Comparison of ENCODE assay signal across 13 cellular contexts in genomic region chr22:50010676-50011446, GRCh38. TPM values are rescaled to one million over a fixed set of nuclear protein-coding genes. Genes with fewer than 3 reads are reported as not detected.
A peak's percentile ranks its signal among the peaks of the same experiment; 100 is the strongest.
DNase-seq lines count a peak whose midpoint lies in the region; ATAC-seq lines count a peak whose summit lies in the region.
"Had no signal": no experiment of that assay in that cellular context is flagged by ENCODE, and none has a peak within 500 bp of the region (broad histone marks: within the 10 kb centered on the region; RNA-seq: fewer than 3 reads in every experiment).

No MANE protein-coding gene starts in this region.

- H3K4me1 ChIP-seq in iPS-15b (ENCODE audit: control insufficient read depth, insufficient read depth, low read length), result peaks cover 3% of the 10 kb centered on the region
- H3K4me1 ChIP-seq: SJCRH30 had no signal

- peaks cover 41% of the 10 kb centered on the region for H3K27me3 ChIP-seq in H7 (ENCODE audit: control insufficient read depth, insufficient read depth, low read length)
- peaks cover 32% of the 10 kb centered on the region for H3K27me3 ChIP-seq in iPS-15b (ENCODE audit: control insufficient read depth, insufficient read depth, low read length)

- H3K9me3 ChIP-seq in iPS-15b (ENCODE audit: control insufficient read depth, insufficient read depth, low read length), result no peaks in the 10 kb centered on the region
- H3K9me3 ChIP-seq: SJCRH30, thoracic aorta had no signal

- peak; percentile 81 for DNase-seq in H7
- DNase-seq in activated CD8-positive, alpha-beta memory T cell treated with anti-CD3 and anti-CD28 coated beads, Interleukin-2, amount 50 U/mL, for 48 hours, result peak; percentile 62
- DNase-seq in stimulated activated CD8-positive, alpha-beta memory T cell treated with anti-CD3 and anti-CD28 coated beads, Interleukin-4, amount 100 ng/mL, for 4 hours (ENCODE audit: low read depth in 2 of 2, low spot score in 1 of 2), result peak; percentile 43 to 77
- no peak for DNase-seq in DMS 273 treated with DMSO at 0.1 percent for 48 hours (lab: John Stamatoyannopoulos, UW)
- DNase-seq: glutamatergic neuron had no signal

- no peak for ATAC-seq in GM19463 (IDR thresholded peaks at IDR 0.05; ENCODE audit: unreplicated experiment)
- ATAC-seq in HG03565 (IDR thresholded peaks at IDR 0.05; ENCODE audit: unreplicated experiment), result no peak
- no peak for ATAC-seq in GM19395 (IDR thresholded peaks at IDR 0.05; ENCODE audit: unreplicated experiment)

- no peaks in the 10 kb centered on the region for H3K36me3 ChIP-seq in H7 (replicated peaks; ENCODE audit: control insufficient read depth, insufficient read depth, low read length)
- no peaks in the 10 kb centered on the region for H3K36me3 ChIP-seq in iPS-15b (ENCODE audit: control insufficient read depth, insufficient read depth, low read length)
- H3K36me3 ChIP-seq: SJCRH30, thoracic aorta had no signal

- H3K4me3 ChIP-seq in H7 (ENCODE audit: insufficient read depth, low read depth, low read length) (peak overlapping the region; percentile 34; the same call in 1 of the 2 replicates), iPS-15b (ENCODE audit: low read depth, low read length) (peak overlapping the region; percentile 8)
- H3K4me3 ChIP-seq: SJCRH30, thoracic aorta had no signal

- H3K9ac ChIP-seq in iPS-15b (ENCODE audit: low read depth, low read length), result no peak overlapping the region

RNA-seq across cellular contexts. Expression of gene IL17REL, which starts 1.7 kb away (rescaled TPM):
- total RNA-seq in H7 (2014; rRNA removed; shearing (Covaris generic)), result 0.04 TPM in 1 of 2 replicates, not detected in the other
- total RNA-seq: LHCN-M2, osteocyte, SJCRH30, thoracic aorta had no signal

RNA-seq across cellular contexts. Expression of gene TTLL8, which starts 47.2 kb away (rescaled TPM):
- not detected in 2 replicates for total RNA-seq in H7 (2014; rRNA removed; shearing (Covaris generic))
- total RNA-seq: LHCN-M2, osteocyte, SJCRH30, thoracic aorta had no signal

RNA-seq across cellular contexts. Expression of gene PIM3, which starts 50.3 kb away (rescaled TPM):
- 71.2 and 79.7 TPM in 2 replicates for total RNA-seq in H7 (2014; rRNA removed; shearing (Covaris generic))
